18 cellular contexts compared by ENCODE assay signal in genomic region chr5:96015709-96016108, GRCh38. TPM values are rescaled to one million over a fixed set of nuclear protein-coding genes. Genes with fewer than 3 reads are reported as not detected.
DNase-seq lines count a peak whose midpoint lies in the region; ATAC-seq, FAIRE-seq and TF ChIP-seq lines count a peak whose summit lies in the region.
"Had no signal": no experiment of that assay in that cellular context is flagged by ENCODE, and none has a peak within 500 bp of the region (broad histone marks: within the 10 kb centered on the region; RNA-seq: fewer than 3 reads in every experiment).

No MANE protein-coding gene starts in this region.

- CTCF ChIA-PET in activated CD8-positive, alpha-beta memory T cell treated with anti-CD3 and anti-CD28 coated beads, Interleukin-2, amount 10 ng/mL, durations not matched to agents 7 days and 5 days (lab: Charles Lee), result no interaction called here

- no peaks in the 10 kb centered on the region for H3K36me3 Mint-ChIP-seq in activated CD8-positive, alpha-beta memory T cell treated with anti-CD3 and anti-CD28 coated beads, Interleukin-2, amount 10 ng/mL, durations not matched to agents 7 days and 5 days
- H3K36me3 Mint-ChIP-seq in activated T-helper 17 cell treated with anti-CD3 and anti-CD28 coated beads, Interleukin-2, amount 50 U/mL, for 72 hours (ENCODE audit: low read depth), result no peaks in the 10 kb centered on the region
- no peaks in the 10 kb centered on the region for H3K36me3 Mint-ChIP-seq in stimulated activated effector memory CD8-positive, alpha-beta T cell treated with anti-CD3 and anti-CD28 coated beads, Interleukin-12 subunit alpha, Interleukin-12 subunit beta, amount 100 ng/mL, for 72 hours
- H3K36me3 Mint-ChIP-seq: CD8-positive, alpha-beta T cell had no signal

- peak; percentile 61 for FAIRE-seq in H54 (lab: Jason Lieb, UNC)
- FAIRE-seq: G401.6, GM18507 had no signal

- DNase-seq in activated CD8-positive, alpha-beta memory T cell treated with anti-CD3 and anti-CD28 coated beads, Interleukin-2, amount 10 ng/mL, durations not matched to agents 7 days and 5 days, result no peak
- DNase-seq in activated CD8-positive, alpha-beta memory T cell treated with anti-CD3 and anti-CD28 coated beads, Interleukin-2, amount 50 U/mL, for 48 hours, result no peak
- DNase-seq in H54 (ENCODE audit: insufficient read length, low spot score) (no peak), GF-D8 (lab: John Stamatoyannopoulos, UW) (no peak), D341Med (ENCODE audit: low spot score) (no peak)
- no peak for DNase-seq in stimulated activated effector memory CD8-positive, alpha-beta T cell treated with anti-CD3 and anti-CD28 coated beads, Interleukin-12 subunit alpha, Interleukin-12 subunit beta, amount 100 ng/mL, for 72 hours (ENCODE audit: low spot score in 2 of 2)
- DNase-seq in stimulated activated CD4-positive, alpha-beta T cell treated with anti-CD3 and anti-CD28 coated beads, Interleukin-4, amount 100 ng/mL, for 1 hour, result no peak
- DNase-seq: Calu3; CD8-positive, alpha-beta T cell; DMS 273 treated with DMSO at 0.1 percent for 48 hours; DMS53; GM23248; H7 had no signal

- H3K27me3 Mint-ChIP-seq in activated CD8-positive, alpha-beta memory T cell treated with anti-CD3 and anti-CD28 coated beads, Interleukin-2, amount 10 ng/mL, durations not matched to agents 7 days and 5 days, result no peaks in the 10 kb centered on the region
- no peaks in the 10 kb centered on the region for H3K27me3 Mint-ChIP-seq in activated T-helper 17 cell treated with anti-CD3 and anti-CD28 coated beads, Interleukin-2, amount 50 U/mL, for 72 hours

- no peak overlapping the region for H3K4me3 Mint-ChIP-seq in activated CD8-positive, alpha-beta memory T cell treated with anti-CD3 and anti-CD28 coated beads, Interleukin-2, amount 10 ng/mL, durations not matched to agents 7 days and 5 days
- no peak overlapping the region for H3K4me3 Mint-ChIP-seq in activated T-helper 17 cell treated with anti-CD3 and anti-CD28 coated beads, Interleukin-2, amount 50 U/mL, for 72 hours
- no peak overlapping the region for H3K4me3 Mint-ChIP-seq in stimulated activated effector memory CD8-positive, alpha-beta T cell treated with anti-CD3 and anti-CD28 coated beads, Interleukin-12 subunit alpha, Interleukin-12 subunit beta, amount 100 ng/mL, for 72 hours
- H3K4me3 Mint-ChIP-seq: B cell; CD8-positive, alpha-beta T cell had no signal

- H3K4me1 Mint-ChIP-seq in activated CD8-positive, alpha-beta memory T cell treated with anti-CD3 and anti-CD28 coated beads, Interleukin-2, amount 10 ng/mL, durations not matched to agents 7 days and 5 days, result peaks cover 10% of the 10 kb centered on the region
- no peaks in the 10 kb centered on the region for H3K4me1 Mint-ChIP-seq in activated T-helper 17 cell treated with anti-CD3 and anti-CD28 coated beads, Interleukin-2, amount 50 U/mL, for 72 hours
- no peaks in the 10 kb centered on the region for H3K4me1 Mint-ChIP-seq in stimulated activated effector memory CD8-positive, alpha-beta T cell treated with anti-CD3 and anti-CD28 coated beads, Interleukin-12 subunit alpha, Interleukin-12 subunit beta, amount 100 ng/mL, for 72 hours
- H3K4me1 Mint-ChIP-seq: B cell had no signal

- H3K9me3 Mint-ChIP-seq in activated CD8-positive, alpha-beta memory T cell treated with anti-CD3 and anti-CD28 coated beads, Interleukin-2, amount 10 ng/mL, durations not matched to agents 7 days and 5 days (ENCODE audit: low read depth), result peaks cover 2% of the 10 kb centered on the region
- H3K9me3 Mint-ChIP-seq in activated T-helper 17 cell treated with anti-CD3 and anti-CD28 coated beads, Interleukin-2, amount 50 U/mL, for 72 hours, result no peaks in the 10 kb centered on the region
- H3K9me3 Mint-ChIP-seq in stimulated activated effector memory CD8-positive, alpha-beta T cell treated with anti-CD3 and anti-CD28 coated beads, Interleukin-12 subunit alpha, Interleukin-12 subunit beta, amount 100 ng/mL, for 72 hours, result peaks cover 3% of the 10 kb centered on the region

- ATAC-seq in activated CD8-positive, alpha-beta memory T cell treated with anti-CD3 and anti-CD28 coated beads, Interleukin-2, amount 10 ng/mL, durations not matched to agents 7 days and 5 days, result peak; percentile 69
- peak; percentile 40 for ATAC-seq in activated T-helper 17 cell treated with anti-CD3 and anti-CD28 coated beads, Interleukin-2, amount 50 U/mL, for 72 hours (replicated peaks)
- ATAC-seq in stimulated activated effector memory CD8-positive, alpha-beta T cell treated with anti-CD3 and anti-CD28 coated beads, Interleukin-12 subunit alpha, Interleukin-12 subunit beta, amount 100 ng/mL, for 72 hours, result peak; percentile 65
- ATAC-seq: CD8-positive, alpha-beta T cell; HCT116 had no signal

- no peak for TF ChIP-seq POLR2A in H54 (IDR thresholded peaks at IDR 0.05; ENCODE audit: low read depth, low read length)

- H3K27ac Mint-ChIP-seq in activated CD8-positive, alpha-beta memory T cell treated with anti-CD3 and anti-CD28 coated beads, Interleukin-2, amount 10 ng/mL, durations not matched to agents 7 days and 5 days, result no peak overlapping the region
- no peak overlapping the region for H3K27ac Mint-ChIP-seq in activated T-helper 17 cell treated with anti-CD3 and anti-CD28 coated beads, Interleukin-2, amount 50 U/mL, for 72 hours
- no peak overlapping the region for H3K27ac Mint-ChIP-seq in stimulated activated effector memory CD8-positive, alpha-beta T cell treated with anti-CD3 and anti-CD28 coated beads, Interleukin-12 subunit alpha, Interleukin-12 subunit beta, amount 100 ng/mL, for 72 hours
- H3K27ac Mint-ChIP-seq: B cell; CD8-positive, alpha-beta T cell had no signal

RNA-seq across cellular contexts. Expression of gene ELL2, which starts 54.1 kb away (rescaled TPM):
- 10 to 100 TPM; 33.9 to 81.8 TPM for total RNA-seq in activated CD8-positive, alpha-beta memory T cell treated with anti-CD3 and anti-CD28 coated beads, Interleukin-2, amount 10 ng/mL, durations not matched to agents 7 days and 5 days
- 100 to 1,000 TPM; 159 to 172 TPM for total RNA-seq in activated T-helper 17 cell treated with anti-CD3 and anti-CD28 coated beads, Interleukin-2, amount 50 U/mL, for 72 hours
